Comparison of ENCODE assay signal across 29 cellular contexts in the genomic region with DNA sequence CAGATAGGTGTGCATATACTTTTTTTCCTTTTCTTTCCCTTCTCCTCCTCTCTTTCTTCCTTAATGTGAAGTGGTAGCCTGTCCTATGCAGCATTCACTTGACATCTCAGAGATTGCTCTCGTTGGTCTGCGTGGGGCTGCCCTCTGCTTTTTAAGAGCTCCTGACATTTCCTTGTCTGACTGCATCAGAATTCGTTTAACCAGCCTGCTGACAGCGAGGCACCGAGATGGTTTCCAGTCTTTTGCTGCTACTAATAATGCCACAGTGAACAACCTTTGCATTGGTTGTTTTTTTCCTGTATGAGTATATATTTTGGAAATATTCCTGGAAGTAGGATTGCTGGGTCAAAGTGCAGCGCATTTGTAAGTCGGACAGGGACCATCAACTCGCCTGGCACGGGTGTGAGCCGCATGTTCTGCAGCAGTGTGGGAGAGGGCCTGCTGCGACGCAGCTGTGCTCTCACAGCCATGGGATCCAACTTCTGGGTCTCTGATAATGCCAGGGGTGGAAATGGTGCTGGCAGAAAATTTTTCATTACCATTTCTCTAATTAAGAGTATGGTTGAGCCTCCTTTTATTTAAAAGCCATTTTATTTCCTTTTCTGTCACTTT.
"Had no signal": no experiment of that assay in that cellular context is flagged by ENCODE, and none has a peak within 500 bp of the region (broad histone marks: within the 10 kb centered on the region; RNA-seq: fewer than 3 reads in every experiment).

No MANE protein-coding gene starts in this region.

- H3K36me3 Mint-ChIP-seq: neural progenitor cell had no signal

- DNase-seq: hypothalamus; immature natural killer cell; left cardiac atrium; left lung; mesendoderm; naive B cell; natural killer cell; nephron progenitor cell; occipital lobe; retina; right cardiac atrium; sigmoid colon; small intestine; spleen; stimulated activated CD4-positive, alpha-beta T cell treated with anti-CD3 and anti-CD28 coated beads, Interleukin-4, amount 100 ng/mL, for 24 hours; stimulated activated naive CD8-positive, alpha-beta T cell treated with anti-CD3 and anti-CD28 coated beads, Interleukin-15, Interleukin-2, amounts not matched to agents 100 U/mL and 50 U/mL, for 24 hours; stomach; testis; thyroid gland; transverse colon; upper lobe of left lung had no signal

- H3K4me2 ChIP-seq: neural progenitor cell had no signal

- H3K4me1 ChIP-seq: prostate gland, stomach, testis, upper lobe of left lung, vagina had no signal

- H3K4me1 Mint-ChIP-seq: immature natural killer cell; natural killer cell; stimulated activated effector memory CD8-positive, alpha-beta T cell treated with anti-CD3 and anti-CD28 coated beads, Interleukin-12 subunit alpha, Interleukin-12 subunit beta, amount 100 ng/mL, for 72 hours had no signal

- H3K27me3 Mint-ChIP-seq: naive B cell had no signal

- H2AFZ ChIP-seq: neural progenitor cell had no signal

- H3K9ac ChIP-seq: neural progenitor cell had no signal

- H3K36me3 ChIP-seq: neural progenitor cell, prostate gland, thyroid gland, transverse colon had no signal

- ATAC-seq: left cardiac atrium; left lung; natural killer cell; right cardiac atrium; stimulated activated effector memory CD8-positive, alpha-beta T cell treated with anti-CD3 and anti-CD28 coated beads, Interleukin-12 subunit alpha, Interleukin-12 subunit beta, amount 100 ng/mL, for 72 hours; stimulated activated naive CD8-positive, alpha-beta T cell treated with anti-CD3 and anti-CD28 coated beads, Interleukin-15, Interleukin-2, amounts not matched to agents 100 U/mL and 50 U/mL, for 24 hours had no signal

- H3K9me3 Mint-ChIP-seq: immature natural killer cell; mesothelial cell of epicardium; natural killer cell; nephron progenitor cell; neural progenitor cell; stimulated activated effector memory CD8-positive, alpha-beta T cell treated with anti-CD3 and anti-CD28 coated beads, Interleukin-12 subunit alpha, Interleukin-12 subunit beta, amount 100 ng/mL, for 72 hours had no signal

- FAIRE-seq: islet of Langerhans, small intestine had no signal

- H3K4me3 ChIP-seq: left lung, lung, neural progenitor cell, prostate gland, sigmoid colon, spleen, stomach, testis, thyroid gland, transverse colon, upper lobe of left lung, vagina had no signal

- H3K27me3 ChIP-seq: left lung, neural progenitor cell, neutrophil, sigmoid colon, spleen, stomach, testis, thyroid gland, transverse colon, upper lobe of left lung, vagina had no signal

- H3K27ac ChIP-seq: left lung, neural progenitor cell, neutrophil, prostate gland, sigmoid colon, spleen, stomach, testis, thyroid gland, transverse colon, upper lobe of left lung, vagina had no signal

- H3K9me3 ChIP-seq: left lung, neutrophil, prostate gland, sigmoid colon, testis, thyroid gland, transverse colon, upper lobe of left lung, vagina had no signal

- H3K27ac Mint-ChIP-seq: immature natural killer cell; mesothelial cell of epicardium; natural killer cell; nephron progenitor cell; neural progenitor cell; stimulated activated effector memory CD8-positive, alpha-beta T cell treated with anti-CD3 and anti-CD28 coated beads, Interleukin-12 subunit alpha, Interleukin-12 subunit beta, amount 100 ng/mL, for 72 hours had no signal

- H3K4me3 Mint-ChIP-seq: immature natural killer cell; mesothelial cell of epicardium; naive B cell; natural killer cell; nephron progenitor cell; neural progenitor cell; stimulated activated effector memory CD8-positive, alpha-beta T cell treated with anti-CD3 and anti-CD28 coated beads, Interleukin-12 subunit alpha, Interleukin-12 subunit beta, amount 100 ng/mL, for 72 hours had no signal
